16 cellular contexts compared by ENCODE assay signal in the genomic region with DNA sequence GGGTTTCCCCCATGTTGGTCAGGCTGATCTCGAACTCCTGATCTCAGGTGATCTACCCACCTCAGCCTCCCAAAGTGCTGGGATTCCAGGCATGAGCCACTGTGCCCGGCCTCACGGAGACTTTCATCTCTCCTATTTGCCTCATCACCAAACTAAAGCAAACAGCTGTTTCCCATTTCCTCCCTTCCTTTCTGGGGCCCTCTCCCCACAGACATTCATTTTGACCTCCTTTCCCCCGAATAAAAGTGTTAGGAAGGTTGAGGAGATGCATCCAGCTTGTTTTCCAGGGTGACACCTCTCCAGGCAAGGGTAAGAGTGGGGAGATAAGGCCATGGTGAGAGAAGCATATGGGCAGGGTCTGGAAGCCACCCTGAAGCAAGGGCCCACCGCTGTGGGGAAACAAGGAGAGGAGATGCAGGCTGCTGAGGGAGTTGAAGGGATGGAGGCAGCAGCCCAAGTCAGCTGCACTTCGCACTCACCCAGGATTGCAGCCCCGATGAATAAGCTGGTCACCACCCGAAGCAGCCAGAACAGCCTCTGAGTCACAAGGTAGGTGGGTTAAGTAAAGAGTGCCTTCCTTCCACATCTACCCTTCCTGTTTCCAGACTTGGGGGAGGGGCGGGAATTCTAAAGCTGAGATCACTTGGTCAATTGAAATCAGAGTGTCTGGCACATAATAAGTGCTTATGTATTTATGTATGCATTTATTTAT. TPM values are rescaled to one million over a fixed set of nuclear protein-coding genes. Genes with fewer than 3 reads are reported as not detected.
A peak's percentile ranks its signal among the peaks of the same experiment; 100 is the strongest.
DNase-seq lines count a peak whose midpoint lies in the region; ATAC-seq and TF ChIP-seq lines count a peak whose summit lies in the region.
"Had no signal": no experiment of that assay in that cellular context is flagged by ENCODE, and none has a peak within 500 bp of the region (broad histone marks: within the 10 kb centered on the region; RNA-seq: fewer than 3 reads in every experiment).

No MANE protein-coding gene starts in this region.

- peaks cover 9% of the 10 kb centered on the region for H3K4me1 ChIP-seq in body of pancreas
- peaks cover 3% of the 10 kb centered on the region for H3K4me1 ChIP-seq in colonic mucosa

- DNase-seq in AG08395 (ENCODE audit: low spot score): peak; percentile 89
- DNase-seq in HS-5 (ENCODE audit: low read depth): peak; percentile 78
- peak; percentile 83 for DNase-seq in brain microvascular endothelial cell
- peak; percentile 93 for DNase-seq in kidney tubule cell (ENCODE audit: low spot score)
- DNase-seq in activated T-helper 2 cell treated with anti-CD3 and anti-CD28 coated beads, Interferon-gamma antibody, Interleukin-2, Interleukin-4, amounts not matched to agents 10 μg/mL and 5 μg/mL and 100 μg/mL, durations not matched to agents 14 hours and 24 hours and 36 hours (ENCODE audit: low spot score): no peak
- DNase-seq in body of pancreas: no peak
- DNase-seq in colonic mucosa: no peak
- DNase-seq: hypothalamus; naive thymus-derived CD8-positive, alpha-beta T cell; NCI-H748 treated with DMSO at 0.1 percent for 48 hours; T-helper 17 cell had no signal

- no peak overlapping the region for H3K4me3 Mint-ChIP-seq in activated T-helper 2 cell treated with anti-CD3 and anti-CD28 coated beads, Interferon-gamma antibody, Interleukin-2, Interleukin-4, amounts not matched to agents 10 μg/mL and 5 μg/mL and 100 μg/mL, durations not matched to agents 14 hours and 24 hours and 36 hours (ENCODE audit: low read depth)
- H3K4me3 Mint-ChIP-seq: naive thymus-derived CD8-positive, alpha-beta T cell; T-helper 17 cell had no signal

- TF ChIP-seq POLR2A in body of pancreas (IDR thresholded peaks at IDR 0.05): no peak

- no peak overlapping the region for H3K9ac ChIP-seq in colonic mucosa (ENCODE audit: low read depth in 2 of 2, low read length in 2 of 2)
- H3K9ac ChIP-seq: KMS-11 had no signal

- no peak overlapping the region for H3K4me3 ChIP-seq in brain microvascular endothelial cell (ENCODE audit: low read depth, low read length)
- no peak overlapping the region for H3K4me3 ChIP-seq in body of pancreas
- no peak overlapping the region for H3K4me3 ChIP-seq in colonic mucosa
- H3K4me3 ChIP-seq: GM12878 had no signal

- intact Hi-C loops in activated T-helper 2 cell treated with anti-CD3 and anti-CD28 coated beads, Interferon-gamma antibody, Interleukin-2, Interleukin-4, amounts not matched to agents 10 μg/mL and 5 μg/mL and 100 μg/mL, durations not matched to agents 14 hours and 24 hours and 36 hours (cut with micrococcal nuclease): no loop called here
- intact Hi-C loops in body of pancreas (cut with DNase I) (no loop called here), colonic mucosa (cut with DNase I) (no loop called here)

- H3K9me3 Mint-ChIP-seq in activated T-helper 2 cell treated with anti-CD3 and anti-CD28 coated beads, Interferon-gamma antibody, Interleukin-2, Interleukin-4, amounts not matched to agents 10 μg/mL and 5 μg/mL and 100 μg/mL, durations not matched to agents 14 hours and 24 hours and 36 hours: no peaks in the 10 kb centered on the region
- H3K9me3 Mint-ChIP-seq: naive thymus-derived CD8-positive, alpha-beta T cell had no signal

- H3K27me3 ChIP-seq in brain microvascular endothelial cell (replicated peaks): peaks cover 8% of the 10 kb centered on the region
- H3K27me3 ChIP-seq in body of pancreas: peaks cover 0 to 4% of the 10 kb centered on the region in 2 donors
- H3K27me3 ChIP-seq in colonic mucosa: peaks cover 8% of the 10 kb centered on the region

- ATAC-seq in body of pancreas (no peak), HG02885 (IDR thresholded peaks at IDR 0.05; ENCODE audit: poor library complexity, unreplicated experiment) (no peak)
- ATAC-seq: naive thymus-derived CD8-positive, alpha-beta T cell; T-helper 17 cell had no signal

- H3K9me3 ChIP-seq in body of pancreas: no peaks in the 10 kb centered on the region
- H3K9me3 ChIP-seq in colonic mucosa: no peaks in the 10 kb centered on the region

- no peak overlapping the region for H3K27ac Mint-ChIP-seq in activated T-helper 2 cell treated with anti-CD3 and anti-CD28 coated beads, Interferon-gamma antibody, Interleukin-2, Interleukin-4, amounts not matched to agents 10 μg/mL and 5 μg/mL and 100 μg/mL, durations not matched to agents 14 hours and 24 hours and 36 hours
- H3K27ac Mint-ChIP-seq: T-helper 17 cell had no signal

- in situ Hi-C loops in brain microvascular endothelial cell (cut with HindIII; ENCODE audit: low pct_ligation_motif_present, low sequenced_read_pairs): no loop called here

- H3K36me3 Mint-ChIP-seq in activated T-helper 2 cell treated with anti-CD3 and anti-CD28 coated beads, Interferon-gamma antibody, Interleukin-2, Interleukin-4, amounts not matched to agents 10 μg/mL and 5 μg/mL and 100 μg/mL, durations not matched to agents 14 hours and 24 hours and 36 hours (ENCODE audit: low read depth): no peaks in the 10 kb centered on the region
- H3K36me3 Mint-ChIP-seq: naive thymus-derived CD8-positive, alpha-beta T cell had no signal

- no peaks in the 10 kb centered on the region for H3K36me3 ChIP-seq in brain microvascular endothelial cell (replicated peaks)
- no peaks in the 10 kb centered on the region for H3K36me3 ChIP-seq in body of pancreas (replicated peaks in 1 of 2; ENCODE audit: insufficient read depth in 1 of 2, low read depth in 2 of 2)
- no peaks in the 10 kb centered on the region for H3K36me3 ChIP-seq in colonic mucosa

- peaks cover 3% of the 10 kb centered on the region for H3K4me1 Mint-ChIP-seq in activated T-helper 2 cell treated with anti-CD3 and anti-CD28 coated beads, Interferon-gamma antibody, Interleukin-2, Interleukin-4, amounts not matched to agents 10 μg/mL and 5 μg/mL and 100 μg/mL, durations not matched to agents 14 hours and 24 hours and 36 hours (ENCODE audit: low read depth)

- WGBS in body of pancreas, 2 donors: 58 to 62% methylated on average over 9 of the region's 9 CpGs

- peaks cover 50% of the 10 kb centered on the region for H3K27me3 Mint-ChIP-seq in activated T-helper 2 cell treated with anti-CD3 and anti-CD28 coated beads, Interferon-gamma antibody, Interleukin-2, Interleukin-4, amounts not matched to agents 10 μg/mL and 5 μg/mL and 100 μg/mL, durations not matched to agents 14 hours and 24 hours and 36 hours (ENCODE audit: low read depth)

- H3K27ac ChIP-seq in brain microvascular endothelial cell (no peak overlapping the region), body of pancreas (no peak overlapping the region), colonic mucosa (no peak overlapping the region)
- H3K27ac ChIP-seq: C4-2B, KMS-11 had no signal

- TF ChIP-seq CTCF in brain microvascular endothelial cell (IDR thresholded peaks at IDR 0.05; ENCODE audit: low read depth, low read length, missing control alignments): no peak
- no peak for TF ChIP-seq CTCF in body of pancreas (IDR thresholded peaks at IDR 0.05)
- TF ChIP-seq CTCF in colonic mucosa (IDR thresholded peaks at IDR 0.05): no peak

RNA-seq across cellular contexts. Expression of gene DUOXA2, which starts 7.7 kb away (rescaled TPM):
- not detected in 2 replicates for total RNA-seq in activated T-helper 2 cell treated with anti-CD3 and anti-CD28 coated beads, Interferon-gamma antibody, Interleukin-2, Interleukin-4, amounts not matched to agents 10 μg/mL and 5 μg/mL and 100 μg/mL, durations not matched to agents 14 hours and 24 hours and 36 hours
- total RNA-seq in body of pancreas (not detected), colonic mucosa (10 to 100 TPM; 30.2 to 48.5 TPM)
- total RNA-seq: cardiac septum; GM12878; naive thymus-derived CD8-positive, alpha-beta T cell; T-helper 17 cell had no signal

RNA-seq across cellular contexts. Expression of gene DUOXA1, which starts 7.8 kb away (rescaled TPM):
- 0.21 TPM in 1 of 2 replicates, not detected in the other for total RNA-seq in activated T-helper 2 cell treated with anti-CD3 and anti-CD28 coated beads, Interferon-gamma antibody, Interleukin-2, Interleukin-4, amounts not matched to agents 10 μg/mL and 5 μg/mL and 100 μg/mL, durations not matched to agents 14 hours and 24 hours and 36 hours
- total RNA-seq in body of pancreas (not detected), colonic mucosa (1 to 10 TPM in 1 of 2 donors, under 1 TPM in 1; 0.88 to 1.3 TPM)

RNA-seq across cellular contexts. Expression of gene DUOX2, which starts 7.9 kb away (rescaled TPM):
- total RNA-seq in activated T-helper 2 cell treated with anti-CD3 and anti-CD28 coated beads, Interferon-gamma antibody, Interleukin-2, Interleukin-4, amounts not matched to agents 10 μg/mL and 5 μg/mL and 100 μg/mL, durations not matched to agents 14 hours and 24 hours and 36 hours: 0.02 TPM in 1 of 2 replicates, not detected in the other
- total RNA-seq in body of pancreas: under 1 TPM; under 0.01 to 0.26 TPM
- total RNA-seq in colonic mucosa: 100 to 1,000 TPM in 1 of 2 donors, 10 to 100 TPM in 1; 40.0 to 111 TPM
- total RNA-seq: naive thymus-derived CD8-positive, alpha-beta T cell had no signal

RNA-seq across cellular contexts. Expression of gene DUOX1, which starts 7.9 kb away (rescaled TPM):
- total RNA-seq in activated T-helper 2 cell treated with anti-CD3 and anti-CD28 coated beads, Interferon-gamma antibody, Interleukin-2, Interleukin-4, amounts not matched to agents 10 μg/mL and 5 μg/mL and 100 μg/mL, durations not matched to agents 14 hours and 24 hours and 36 hours: 0.37 and 0.50 TPM in 2 replicates
- under 1 TPM; 0.26 to 0.66 TPM for total RNA-seq in body of pancreas
- under 1 TPM; 0.45 to 0.96 TPM for total RNA-seq in colonic mucosa
- total RNA-seq: naive thymus-derived CD8-positive, alpha-beta T cell had no signal

Comparison
In these comparisons a context has a peak if more than half of its experiments do, and no peak if none do; other contexts are left out.
1. DNase-seq: peak in AG08395 (single experiment), HS-5 (single experiment), brain microvascular endothelial cell (single experiment) and kidney tubule cell (single experiment); none in activated T-helper 2 cell treated with anti-CD3 and anti-CD28 coated beads, Interferon-gamma antibody, Interleukin-2, Interleukin-4, amounts not matched to agents 10 μg/mL and 5 μg/mL and 100 μg/mL, durations not matched to agents 14 hours and 24 hours and 36 hours (single experiment), body of pancreas (0 of 4) and colonic mucosa (single experiment).
2. RNA of gene DUOXA2, which starts 7.7 kb away (total RNA-seq): 30.2 to 48.5 TPM in colonic mucosa; not detected in activated T-helper 2 cell treated with anti-CD3 and anti-CD28 coated beads, Interferon-gamma antibody, Interleukin-2, Interleukin-4, amounts not matched to agents 10 μg/mL and 5 μg/mL and 100 μg/mL, durations not matched to agents 14 hours and 24 hours and 36 hours and not detected in body of pancreas; every median in the first group is over 10 times any median in the second.
3. RNA of gene DUOX2, which starts 7.9 kb away (total RNA-seq): 40.0 to 111 TPM in colonic mucosa; under 0.01 to 0.26 TPM in body of pancreas and 0.02 TPM in activated T-helper 2 cell treated with anti-CD3 and anti-CD28 coated beads, Interferon-gamma antibody, Interleukin-2, Interleukin-4, amounts not matched to agents 10 μg/mL and 5 μg/mL and 100 μg/mL, durations not matched to agents 14 hours and 24 hours and 36 hours; every median in the first group is over 10 times any median in the second.